ENCODE assay signal across 28 cellular contexts in genomic region chr6:117880824-117881223, GRCh38.
"Had no signal": no experiment of that assay in that cellular context is flagged by ENCODE, and none has a peak within 500 bp of the region (broad histone marks: within the 10 kb centered on the region; RNA-seq: fewer than 3 reads in every experiment).

No MANE protein-coding gene starts in this region.

- H3K4me1 ChIP-seq: stomach, suprapubic skin, testis, thyroid gland, tibial artery, tibial nerve, transverse colon, upper lobe of left lung, upper lobe of right lung, uterus, vagina had no signal

- DNase-seq: stimulated activated CD4-positive, alpha-beta T cell treated with anti-CD3 and anti-CD28 coated beads, Interleukin-2, amount 100 ng/mL, for 48 hours; stimulated activated CD4-positive, alpha-beta T cell treated with anti-CD3 and anti-CD28 coated beads, Interleukin-4, amount 100 ng/mL, for 1 hour; stimulated activated CD4-positive, alpha-beta T cell treated with anti-CD3 and anti-CD28 coated beads, Interleukin-4, amount 100 ng/mL, for 24 hours; stimulated activated CD4-positive, alpha-beta T cell treated with anti-CD3 and anti-CD28 coated beads, Interleukin-4, amount 100 ng/mL, for 4 hours; stimulated activated CD8-positive, alpha-beta memory T cell treated with anti-CD3 and anti-CD28 coated beads, Interleukin-4, amount 100 ng/mL, for 48 hours; stimulated activated naive B cell treated with anti-CD40 and anti-IgM and Interleukin-4, amounts not matched to agents 10 μg/mL and 1 μg/mL and 100 μg/mL, for 72 hours; stimulated activated naive CD4-positive, alpha-beta T cell; stimulated activated naive CD4-positive, alpha-beta T cell treated with Interleukin-2 at 50 U/mL for 16 hours; stimulated activated naive CD8-positive, alpha-beta T cell treated with anti-CD3 and anti-CD28 coated beads, Interleukin-15, amount 100 ng/mL, for 72 hours; stimulated activated naive CD8-positive, alpha-beta T cell treated with anti-CD3 and anti-CD28 coated beads, Interleukin-15, Interleukin-2, amounts not matched to agents 100 U/mL and 50 U/mL, for 24 hours; stomach; substantia nigra; testis; thyroid gland; tibial artery; transverse colon; trophoblast cell; upper lobe of left lung; upper lobe of right lung; uterus had no signal

- H3K4me3 ChIP-seq: stomach, suprapubic skin, testis, thoracic aorta, thyroid gland, tibial artery, tibial nerve, transverse colon, upper lobe of left lung, upper lobe of right lung, uterus, vagina had no signal

- H3K27me3 ChIP-seq: stomach, suprapubic skin, testis, thyroid gland, tibial artery, tibial nerve, transverse colon, upper lobe of left lung, upper lobe of right lung, uterus, vagina had no signal

- ATAC-seq: stimulated activated effector memory CD8-positive, alpha-beta T cell treated with anti-CD3 and anti-CD28 coated beads, Interleukin-12 subunit alpha, Interleukin-12 subunit beta, amount 100 ng/mL, for 72 hours; stimulated activated memory B cell treated with anti-CD40 and anti-IgM and Interleukin-4, amounts not matched to agents 10 μg/mL and 1 μg/mL and 100 μg/mL, for 72 hours; stimulated activated naive B cell treated with anti-CD40 and anti-IgM and Interleukin-4, amounts not matched to agents 10 μg/mL and 1 μg/mL and 100 μg/mL, for 72 hours; stimulated activated naive CD8-positive, alpha-beta T cell treated with anti-CD3 and anti-CD28 coated beads, Interleukin-15, amount 100 ng/mL, for 72 hours; stimulated activated naive CD8-positive, alpha-beta T cell treated with anti-CD3 and anti-CD28 coated beads, Interleukin-15, Interleukin-2, amounts not matched to agents 100 U/mL and 50 U/mL, for 24 hours; upper lobe of right lung had no signal

- H3K36me3 Mint-ChIP-seq: stimulated activated effector memory CD8-positive, alpha-beta T cell treated with anti-CD3 and anti-CD28 coated beads, Interleukin-12 subunit alpha, Interleukin-12 subunit beta, amount 100 ng/mL, for 72 hours; stimulated activated memory B cell treated with anti-CD40 and anti-IgM and Interleukin-4, amounts not matched to agents 10 μg/mL and 1 μg/mL and 100 μg/mL, for 72 hours; stimulated activated naive B cell treated with anti-CD40 and anti-IgM and Interleukin-4, amounts not matched to agents 10 μg/mL and 1 μg/mL and 100 μg/mL, for 72 hours; type B pancreatic cell had no signal

- H3K36me3 ChIP-seq: stomach, suprapubic skin, thoracic aorta, thyroid gland, tibial artery, tibial nerve, transverse colon, upper lobe of left lung, upper lobe of right lung, uterus, vagina had no signal

- H3K27me3 Mint-ChIP-seq: stimulated activated memory B cell treated with anti-CD40 and anti-IgM and Interleukin-4, amounts not matched to agents 10 μg/mL and 1 μg/mL and 100 μg/mL, for 72 hours; stimulated activated naive B cell treated with anti-CD40 and anti-IgM and Interleukin-4, amounts not matched to agents 10 μg/mL and 1 μg/mL and 100 μg/mL, for 72 hours; stimulated activated naive CD8-positive, alpha-beta T cell treated with anti-CD3 and anti-CD28 coated beads, Interleukin-15, Interleukin-2, amounts not matched to agents 100 ng/mL and 50 ng/mL, for 24 hours had no signal

- H3K4me1 Mint-ChIP-seq: stimulated activated effector memory CD8-positive, alpha-beta T cell treated with anti-CD3 and anti-CD28 coated beads, Interleukin-12 subunit alpha, Interleukin-12 subunit beta, amount 100 ng/mL, for 72 hours; stimulated activated memory B cell treated with anti-CD40 and anti-IgM and Interleukin-4, amounts not matched to agents 10 μg/mL and 1 μg/mL and 100 μg/mL, for 72 hours; stimulated activated naive B cell treated with anti-CD40 and anti-IgM and Interleukin-4, amounts not matched to agents 10 μg/mL and 1 μg/mL and 100 μg/mL, for 72 hours; stimulated activated naive CD8-positive, alpha-beta T cell treated with anti-CD3 and anti-CD28 coated beads, Interleukin-15, amount 100 ng/mL, for 72 hours had no signal

- H3K9me3 ChIP-seq: stomach, suprapubic skin, testis, thoracic aorta, thyroid gland, tibial artery, tibial nerve, transverse colon, upper lobe of left lung, upper lobe of right lung, uterus, vagina had no signal

- H3K9me3 Mint-ChIP-seq: stimulated activated effector memory CD8-positive, alpha-beta T cell treated with anti-CD3 and anti-CD28 coated beads, Interleukin-12 subunit alpha, Interleukin-12 subunit beta, amount 100 ng/mL, for 72 hours; stimulated activated memory B cell treated with anti-CD40 and anti-IgM and Interleukin-4, amounts not matched to agents 10 μg/mL and 1 μg/mL and 100 μg/mL, for 72 hours; stimulated activated naive B cell treated with anti-CD40 and anti-IgM and Interleukin-4, amounts not matched to agents 10 μg/mL and 1 μg/mL and 100 μg/mL, for 72 hours; stimulated activated naive CD8-positive, alpha-beta T cell treated with anti-CD3 and anti-CD28 coated beads, Interleukin-15, amount 100 ng/mL, for 72 hours; stimulated activated naive CD8-positive, alpha-beta T cell treated with anti-CD3 and anti-CD28 coated beads, Interleukin-15, Interleukin-2, amounts not matched to agents 100 ng/mL and 50 ng/mL, for 24 hours; type B pancreatic cell had no signal

- H3K4me3 Mint-ChIP-seq: stimulated activated effector memory CD8-positive, alpha-beta T cell treated with anti-CD3 and anti-CD28 coated beads, Interleukin-12 subunit alpha, Interleukin-12 subunit beta, amount 100 ng/mL, for 72 hours; stimulated activated memory B cell treated with anti-CD40 and anti-IgM and Interleukin-4, amounts not matched to agents 10 μg/mL and 1 μg/mL and 100 μg/mL, for 72 hours; stimulated activated naive B cell treated with anti-CD40 and anti-IgM and Interleukin-4, amounts not matched to agents 10 μg/mL and 1 μg/mL and 100 μg/mL, for 72 hours; stimulated activated naive CD8-positive, alpha-beta T cell treated with anti-CD3 and anti-CD28 coated beads, Interleukin-15, amount 100 ng/mL, for 72 hours; stimulated activated naive CD8-positive, alpha-beta T cell treated with anti-CD3 and anti-CD28 coated beads, Interleukin-15, Interleukin-2, amounts not matched to agents 100 ng/mL and 50 ng/mL, for 24 hours; type B pancreatic cell had no signal

- H3K27ac ChIP-seq: stomach, suprapubic skin, testis, thoracic aorta, thyroid gland, tibial artery, tibial nerve, transverse colon, upper lobe of left lung, upper lobe of right lung, uterus, vagina had no signal

- H3K27ac Mint-ChIP-seq: stimulated activated effector memory CD8-positive, alpha-beta T cell treated with anti-CD3 and anti-CD28 coated beads, Interleukin-12 subunit alpha, Interleukin-12 subunit beta, amount 100 ng/mL, for 72 hours; stimulated activated memory B cell treated with anti-CD40 and anti-IgM and Interleukin-4, amounts not matched to agents 10 μg/mL and 1 μg/mL and 100 μg/mL, for 72 hours; stimulated activated naive B cell treated with anti-CD40 and anti-IgM and Interleukin-4, amounts not matched to agents 10 μg/mL and 1 μg/mL and 100 μg/mL, for 72 hours; stimulated activated naive CD8-positive, alpha-beta T cell treated with anti-CD3 and anti-CD28 coated beads, Interleukin-15, amount 100 ng/mL, for 72 hours; stimulated activated naive CD8-positive, alpha-beta T cell treated with anti-CD3 and anti-CD28 coated beads, Interleukin-15, Interleukin-2, amounts not matched to agents 100 ng/mL and 50 ng/mL, for 24 hours; type B pancreatic cell had no signal
